ENCODE assay signal across 6 cellular contexts in genomic region chr14:24327914-24328313, GRCh38. TPM values are rescaled to one million over a fixed set of nuclear protein-coding genes. Genes with fewer than 3 reads are reported as not detected.
DNase-seq lines count a peak whose midpoint lies in the region; ATAC-seq, FAIRE-seq and TF ChIP-seq lines count a peak whose summit lies in the region.
"Not testable (repeated sequence)": the region's sequence is repeated elsewhere in the genome, so short reads cannot be mapped to it uniquely, and the experiment has no call there.

No MANE protein-coding gene starts in this region.

- H3K9me2 ChIP-seq in SU-DHL-6 (replicated peaks; ENCODE audit: insufficient read depth, low read length), result not testable (repeated sequence)

- H3K9me3 ChIP-seq in HEK293 (ENCODE audit: control insufficient read depth, insufficient read depth, low read depth, low read length); SU-DHL-6 (ENCODE audit: insufficient read depth, low read length): not testable (repeated sequence)

- POLR2A ChIA-PET in HEK293 (lab: Yijun Ruan, JAX), result interaction anchor here (0.6 to 2.2 kb wide), 3 partner anchors 104 to 760 kb away, joined by 3 to 5 read pairs (median 5); partner anchors contain the start of gene AP1G2

- not testable (repeated sequence) for H3K27ac ChIP-seq in HEK293 (ENCODE audit: extremely low read depth, low read depth, low read length); SU-DHL-6 (ENCODE audit: low read depth, low read length)

- TF ChIP-seq CTCF in AG10803 (conservative IDR thresholded peaks at IDR 0.05; ENCODE audit: low read length), result peak; percentile 36
- peak; percentile 39; the same call in 1 of the 2 replicates for TF ChIP-seq CTCF in HEK293 (tag by site-specific recombination; IDR thresholded peaks at IDR 0.05)
- TF ChIP-seq CTCF in SU-DHL-6 (IDR thresholded peaks at IDR 0.05; ENCODE audit: insufficient read depth, low read length, poor library complexity, severe bottlenecking), result peak; percentile 19
- TF ChIP-seq CTCF in bronchial epithelial cell (IDR thresholded peaks at IDR 0.05; ENCODE audit: insufficient read depth, low read length, severe bottlenecking), result peak; percentile 44

- not testable (repeated sequence) for FAIRE-seq in bronchial epithelial cell (lab: Jason Lieb, UNC)

- not testable (repeated sequence) for ATAC-seq in left cardiac atrium

- H3K27me3 ChIP-seq in SU-DHL-6 (ENCODE audit: low read length); bronchial epithelial cell (ENCODE audit: control insufficient read depth, insufficient read depth, low read length): not testable (repeated sequence)

- not testable (repeated sequence) for H2AFZ ChIP-seq in SU-DHL-6 (ENCODE audit: low read depth, low read length, severe bottlenecking)

- H3K9ac ChIP-seq in SU-DHL-6 (ENCODE audit: low read length), result not testable (repeated sequence)

- not testable (repeated sequence) for DNase-seq in AG10803 (ENCODE audit: low read depth); bronchial epithelial cell (ENCODE audit: low read depth)
- peak; percentile 64 for DNase-seq in left cardiac atrium
- DNase-seq in posterior vena cava (ENCODE audit: low spot score), result peak; percentile 88

- H3F3A ChIP-seq in SU-DHL-6 (ENCODE audit: insufficient read depth), result not testable (repeated sequence)

- not testable (repeated sequence) for H3K79me2 ChIP-seq in SU-DHL-6 (ENCODE audit: insufficient read depth, low read length)

- H3K4me3 ChIP-seq in AG10803 (ENCODE audit: low read length); HEK293 (ENCODE audit: low read depth, low read length); SU-DHL-6 (ENCODE audit: insufficient read depth, low read length, poor library complexity, severe bottlenecking); bronchial epithelial cell (ENCODE audit: low read depth, low read length): not testable (repeated sequence)

- H3K36me3 ChIP-seq in HEK293 (ENCODE audit: control insufficient read depth in 2 of 2, insufficient read depth in 1 of 2, low read length in 2 of 2); SU-DHL-6 (ENCODE audit: low read length); bronchial epithelial cell (ENCODE audit: control insufficient read depth, insufficient read depth, low read length): not testable (repeated sequence)

- H4K20me1 ChIP-seq in SU-DHL-6 (ENCODE audit: low read depth, low read length), result not testable (repeated sequence)

- intact Hi-C loops in left cardiac atrium (cut with DNase I); posterior vena cava (cut with DNase I): not testable (repeated sequence)

- CTCF ChIA-PET in HEK293 (lab: Yijun Ruan, JAX), result interaction anchor here (0.6 to 16.9 kb wide), 11 partner anchors 9 to 115 kb away, joined by 3 to 468 read pairs (median 4); partner anchors contain the start of genes CBLN3, CIDEB, KHNYN and SDR39U1

- H3K4me1 ChIP-seq in HEK293 (ENCODE audit: control insufficient read depth, insufficient read depth, low read length), result not testable (repeated sequence)

- H3K4me2 ChIP-seq in SU-DHL-6 (ENCODE audit: low read depth, low read length, poor library complexity, severe bottlenecking), result not testable (repeated sequence)

TF ChIP-seq in HEK293, 187 proteins besides CTCF, POLR2A, EP300 and RAD21:
- TF ChIP-seq KLF8 (tag by site-specific recombination; IDR thresholded peaks at IDR 0.05) (0 out of 2 replicates have a peak, but pooled peaks have one; percentile 22), ZNF654 (tag by site-specific recombination; IDR thresholded peaks at IDR 0.05; ENCODE audit: low read depth) (peak; percentile 44)

RNA-seq across cellular contexts. Expression of gene ADCY4, which starts 7.0 kb away (rescaled TPM):
- 0.53 and 0.77 TPM in 2 replicates for total RNA-seq in bronchial epithelial cell
- 10 to 100 TPM; 19.2 to 43.9 TPM for total RNA-seq in left cardiac atrium
- 10 to 100 TPM; 35.2 to 36.0 TPM for total RNA-seq in posterior vena cava

RNA-seq across cellular contexts. Expression of gene RIPK3, which starts 11.9 kb away (rescaled TPM):
- total RNA-seq in bronchial epithelial cell, result 2.4 and 4.7 TPM in 2 replicates
- total RNA-seq in left cardiac atrium, result 1 to 10 TPM; 6.5 to 6.7 TPM
- total RNA-seq in posterior vena cava, result 1 to 10 TPM; 8.5 to 9.2 TPM

RNA-seq across cellular contexts. Expression of gene LTB4R, which starts 16.6 kb away (rescaled TPM):
- total RNA-seq in bronchial epithelial cell (3.7 and 9.6 TPM in 2 replicates), left cardiac atrium (1 to 10 TPM; 2.8 to 3.2 TPM), posterior vena cava (1 to 10 TPM; 5.6 TPM)

RNA-seq across cellular contexts. Expression of gene LTB4R2, which starts 18.0 kb away (rescaled TPM):
- total RNA-seq in bronchial epithelial cell (10.5 and 17.4 TPM in 2 replicates), left cardiac atrium (1 to 10 TPM; 1.6 to 2.8 TPM), posterior vena cava (1 to 10 TPM; 2.5 to 4.0 TPM)

RNA-seq across cellular contexts. Expression of gene CIDEB, which starts 20.1 kb away (rescaled TPM):
- total RNA-seq in bronchial epithelial cell (1.2 and 3.9 TPM in 2 replicates), left cardiac atrium (1 to 10 TPM; 6.4 to 6.9 TPM), posterior vena cava (10 to 100 TPM; 10.1 to 10.8 TPM)

Comparison
In these comparisons a context has a peak if more than half of its experiments do, and no peak if none do; other contexts are left out.
1. RNA of gene ADCY4, which starts 7.0 kb away (total RNA-seq): 19.2 to 43.9 TPM in left cardiac atrium and 35.2 to 36.0 TPM in posterior vena cava; 0.53 to 0.77 TPM in bronchial epithelial cell; every median in the first group is over 10 times any median in the second.
2. Peak in every context shown above with its lines, with median percentiles within 50 percentile points of each other: CTCF ChIP-seq.